Comparison of ENCODE assay signal across 9 cellular contexts in the genomic region with DNA sequence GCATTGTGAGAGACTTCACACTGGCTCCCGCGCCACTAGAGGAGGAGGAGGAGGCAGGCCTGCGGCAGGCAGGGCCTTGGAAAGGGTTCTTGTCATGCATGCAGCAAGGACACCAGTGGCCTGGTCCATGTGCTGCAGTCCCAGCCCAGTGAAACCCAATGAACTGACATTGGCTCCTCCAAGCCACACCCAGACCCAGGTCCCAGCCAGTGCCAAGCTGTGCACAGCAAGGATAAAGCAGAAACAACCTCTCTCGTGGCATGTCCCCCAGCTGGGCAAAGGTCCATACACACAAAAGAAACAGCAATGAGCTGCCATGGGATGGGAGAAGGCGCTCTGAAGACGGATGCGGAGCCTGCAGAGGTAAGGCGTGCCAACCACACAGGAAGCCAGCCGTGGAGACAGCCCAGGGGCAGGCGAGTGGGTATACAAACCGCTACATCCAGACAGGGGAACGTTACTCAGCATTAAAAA.
DNase-seq lines count a peak whose midpoint lies in the region; ATAC-seq, FAIRE-seq and TF ChIP-seq lines count a peak whose summit lies in the region.
"Had no signal": no experiment of that assay in that cellular context is flagged by ENCODE, and none has a peak within 500 bp of the region (broad histone marks: within the 10 kb centered on the region; RNA-seq: fewer than 3 reads in every experiment).

No MANE protein-coding gene starts in this region.

- H3K4me1 ChIP-seq in right lobe of liver, result no peaks in the 10 kb centered on the region
- H3K4me1 ChIP-seq in HepG2 (ENCODE audit: insufficient read depth, low read length), result no peaks in the 10 kb centered on the region
- H3K4me1 ChIP-seq in upper lobe of right lung, result no peaks in the 10 kb centered on the region

- no peak overlapping the region for H3K4me2 ChIP-seq in HepG2 (ENCODE audit: low read depth, low read length)

- H2AFZ ChIP-seq in HepG2 (ENCODE audit: low read length), result no peak overlapping the region

- CTCF ChIA-PET in HepG2 (lab: Yijun Ruan, JAX; ENCODE audit: low intra/inter-chr PET ratio, low total read pairs), result no interaction called here

- H3K9me3 ChIP-seq in right lobe of liver (no peaks in the 10 kb centered on the region), HepG2 (ENCODE audit: low read length) (no peaks in the 10 kb centered on the region), upper lobe of right lung (no peaks in the 10 kb centered on the region)

- no peak overlapping the region for H3K27ac ChIP-seq in right lobe of liver
- no peak overlapping the region for H3K27ac ChIP-seq in HepG2 (ENCODE audit: extremely low read length, insufficient read depth, low read length)
- H3K27ac ChIP-seq in upper lobe of right lung, result no peak overlapping the region

- H4K20me1 ChIP-seq in HepG2 (ENCODE audit: insufficient read depth, low read length), result no peaks in the 10 kb centered on the region

- no peak for DNase-seq in right lobe of liver
- no peak for DNase-seq in HepG2 (ENCODE audit: low spot score)
- peak; percentile 73 for DNase-seq in activated CD8-positive, alpha-beta memory T cell treated with anti-CD3 and anti-CD28 coated beads, Interleukin-2, amount 50 U/mL, for 48 hours
- peak; percentile 20 for DNase-seq in kidney glomerular epithelial cell (lab: John Stamatoyannopoulos, UW)
- DNase-seq in upper lobe of right lung, result no peak
- DNase-seq in foreskin fibroblast, result no peak
- no peak for DNase-seq in NCI-H510A treated with DMSO at 0.1 percent for 48 hours (lab: John Stamatoyannopoulos, UW)

- no peak overlapping the region for H3K9ac ChIP-seq in HepG2 (ENCODE audit: insufficient read depth, low read depth, low read length)

- ATAC-seq in right lobe of liver, result peak in 3 of 4 donors; percentile 20 to 50 (median 45)
- no peak for ATAC-seq in HepG2
- ATAC-seq in upper lobe of right lung, result peak; percentile 47
- ATAC-seq in HG03025 (IDR thresholded peaks at IDR 0.05; ENCODE audit: low FRiP score, unreplicated experiment), result no peak

- 53% methylated on average over 6 of the region's 12 CpGs for WGBS in right lobe of liver (ENCODE audit: insufficient coverage, low coverage, low lambda C conversion rate, missing lambda C conversion rate)
- WGBS in HepG2 (ENCODE audit: low lambda C conversion rate), result 41% methylated on average over 9 of the region's 12 CpGs

- TF ChIP-seq EP300 in HepG2 (IDR thresholded peaks at IDR 0.05; ENCODE audit: low read depth in 2 of 2, low read length in 2 of 2) (no peak), HepG2 (CRISPR knock-in tag; IDR thresholded peaks at IDR 0.05; ENCODE audit: borderline replicate concordance) (no peak)

- intact Hi-C loops in right lobe of liver (cut with DNase I) (no loop called here), HepG2 (cut with micrococcal nuclease; ENCODE audit: unreplicated experiment) (no loop called here), upper lobe of right lung (cut with DNase I) (no loop called here)

- H3K36me3 ChIP-seq in right lobe of liver (no peaks in the 10 kb centered on the region), HepG2 (replicated peaks in 1 of 2; ENCODE audit: control insufficient read depth in 1 of 2, insufficient read depth in 2 of 2, low read length in 2 of 2) (no peaks in the 10 kb centered on the region), upper lobe of right lung (no peaks in the 10 kb centered on the region)

- no peak for TF ChIP-seq CTCF in right lobe of liver (IDR thresholded peaks at IDR 0.05)
- no peak for TF ChIP-seq CTCF in HepG2 (CRISPR knock-in tag; IDR thresholded peaks at IDR 0.05)
- no peak for TF ChIP-seq CTCF in upper lobe of right lung (IDR thresholded peaks at IDR 0.05)
- TF ChIP-seq CTCF in foreskin fibroblast (IDR thresholded peaks at IDR 0.05; ENCODE audit: low read depth, low read length), result no peak

- no peak for TF ChIP-seq POLR2A in right lobe of liver (IDR thresholded peaks at IDR 0.05)
- TF ChIP-seq POLR2A in HepG2 (IDR thresholded peaks at IDR 0.05; ENCODE audit: insufficient read depth in 1 of 2, low read depth in 2 of 2, low read length in 2 of 2), result no peak

- H3K27me3 ChIP-seq in right lobe of liver (no peaks in the 10 kb centered on the region), HepG2 (ENCODE audit: control insufficient read depth in 1 of 2, insufficient read depth in 2 of 2, low read length in 2 of 2) (no peaks in the 10 kb centered on the region), upper lobe of right lung (no peaks in the 10 kb centered on the region)

- TF ChIP-seq RAD21 in HepG2 (CRISPR knock-in tag; IDR thresholded peaks at IDR 0.05), result no peak

- POLR2A ChIA-PET in HepG2 (lab: Yijun Ruan, JAX), result no interaction called here

- BruUV-seq in HepG2 (replicated peaks; lab: Mats Ljungman, UMichigan), result no TSS peak

- H3K4me3 ChIP-seq in right lobe of liver (no peak overlapping the region), HepG2 (replicated peaks in 1 of 3; ENCODE audit: insufficient read depth in 1 of 3, low read depth in 2 of 3, low read length in 3 of 3) (no peak overlapping the region), upper lobe of right lung (no peak overlapping the region), foreskin fibroblast (ENCODE audit: low read depth in 1 of 2, low read length in 2 of 2) (no peak overlapping the region)

- in situ Hi-C loops in HepG2 (cut with HindIII; ENCODE audit: extremely low pct_ligation_motif_present, low pct_unique_long_range_greater_than_20kb), result no loop called here

- no peak for FAIRE-seq in HepG2 (lab: Jason Lieb, UNC)
- FAIRE-seq: A204.1 had no signal

- no peaks in the 10 kb centered on the region for H3K79me2 ChIP-seq in HepG2 (ENCODE audit: insufficient read depth, low read length)

TF ChIP-seq in HepG2, 621 proteins besides CTCF, POLR2A, EP300 and RAD21 (continues in another document):
- TF ChIP-seq ZSCAN9 (CRISPR knock-in tag; IDR thresholded peaks at IDR 0.05; ENCODE audit: borderline replicate concordance), result no peak
- no peak for TF ChIP-seq FOXK2 (IDR thresholded peaks at IDR 0.05)
- TF ChIP-seq, protein P1, sequence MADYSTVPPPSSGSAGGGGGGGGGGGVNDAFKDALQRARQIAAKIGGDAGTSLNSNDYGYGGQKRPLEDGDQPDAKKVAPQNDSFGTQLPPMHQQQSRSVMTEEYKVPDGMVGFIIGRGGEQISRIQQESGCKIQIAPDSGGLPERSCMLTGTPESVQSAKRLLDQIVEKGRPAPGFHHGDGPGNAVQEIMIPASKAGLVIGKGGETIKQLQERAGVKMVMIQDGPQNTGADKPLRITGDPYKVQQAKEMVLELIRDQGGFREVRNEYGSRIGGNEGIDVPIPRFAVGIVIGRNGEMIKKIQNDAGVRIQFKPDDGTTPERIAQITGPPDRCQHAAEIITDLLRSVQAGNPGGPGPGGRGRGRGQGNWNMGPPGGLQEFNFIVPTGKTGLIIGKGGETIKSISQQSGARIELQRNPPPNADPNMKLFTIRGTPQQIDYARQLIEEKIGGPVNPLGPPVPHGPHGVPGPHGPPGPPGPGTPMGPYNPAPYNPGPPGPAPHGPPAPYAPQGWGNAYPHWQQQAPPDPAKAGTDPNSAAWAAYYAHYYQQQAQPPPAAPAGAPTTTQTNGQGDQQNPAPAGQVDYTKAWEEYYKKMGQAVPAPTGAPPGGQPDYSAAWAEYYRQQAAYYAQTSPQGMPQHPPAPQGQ (CRISPR knock-in tag; IDR thresholded peaks at IDR 0.05; ENCODE audit: borderline replicate concordance), result no peak
- TF ChIP-seq, protein P2, sequence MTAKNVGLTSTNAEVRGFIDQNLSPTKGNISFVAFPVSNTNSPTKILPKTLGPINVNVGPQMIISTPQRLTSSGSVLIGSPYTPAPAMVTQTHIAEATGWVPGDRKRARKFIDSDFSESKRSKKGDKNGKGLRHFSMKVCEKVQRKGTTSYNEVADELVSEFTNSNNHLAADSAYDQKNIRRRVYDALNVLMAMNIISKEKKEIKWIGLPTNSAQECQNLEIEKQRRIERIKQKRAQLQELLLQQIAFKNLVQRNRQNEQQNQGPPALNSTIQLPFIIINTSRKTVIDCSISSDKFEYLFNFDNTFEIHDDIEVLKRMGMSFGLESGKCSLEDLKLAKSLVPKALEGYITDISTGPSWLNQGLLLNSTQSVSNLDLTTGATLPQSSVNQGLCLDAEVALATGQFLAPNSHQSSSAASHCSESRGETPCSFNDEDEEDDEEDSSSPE (CRISPR knock-in tag; IDR thresholded peaks at IDR 0.05), result no peak
- TF ChIP-seq, protein P3, sequence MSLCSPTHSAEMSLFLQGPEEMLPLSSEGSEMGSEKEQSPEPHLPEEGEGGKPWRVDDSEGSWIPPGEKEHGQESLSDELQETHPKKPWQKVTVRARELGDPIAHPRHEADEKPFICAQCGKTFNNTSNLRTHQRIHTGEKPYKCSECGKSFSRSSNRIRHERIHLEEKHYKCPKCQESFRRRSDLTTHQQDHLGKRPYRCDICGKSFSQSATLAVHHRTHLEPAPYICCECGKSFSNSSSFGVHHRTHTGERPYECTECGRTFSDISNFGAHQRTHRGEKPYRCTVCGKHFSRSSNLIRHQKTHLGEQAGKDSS (CRISPR knock-in tag; IDR thresholded peaks at IDR 0.05; ENCODE audit: borderline replicate concordance, low read depth), result no peak
- TF ChIP-seq SMAD9 (CRISPR knock-in tag; IDR thresholded peaks at IDR 0.05), result no peak
- TF ChIP-seq ATF7-NPFF (CRISPR knock-in tag; IDR thresholded peaks at IDR 0.05; ENCODE audit: low read depth), result no peak
- TF ChIP-seq KAT7 (CRISPR knock-in tag; IDR thresholded peaks at IDR 0.05; ENCODE audit: borderline replicate concordance), result no peak
- TF ChIP-seq, protein P4, sequence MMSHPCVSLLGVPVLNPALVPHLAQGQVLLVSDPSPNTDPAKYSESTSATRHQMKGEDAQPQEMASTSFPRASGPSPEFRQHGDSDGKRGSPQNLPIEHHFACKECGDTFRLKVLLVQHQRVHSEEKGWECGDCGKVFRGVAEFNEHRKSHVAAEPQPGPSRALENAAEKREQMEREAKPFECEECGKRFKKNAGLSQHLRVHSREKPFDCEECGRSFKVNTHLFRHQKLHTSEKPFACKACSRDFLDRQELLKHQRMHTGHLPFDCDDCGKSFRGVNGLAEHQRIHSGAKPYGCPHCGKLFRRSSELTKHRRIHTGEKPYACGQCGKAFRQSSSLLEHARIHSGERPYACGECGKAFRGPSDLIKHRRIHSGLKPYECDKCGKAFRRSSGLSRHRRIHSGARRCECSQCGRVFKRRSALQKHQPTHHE (CRISPR knock-in tag; IDR thresholded peaks at IDR 0.05; ENCODE audit: borderline replicate concordance), result no peak
- no peak for TF ChIP-seq ZNF879 (CRISPR knock-in tag; IDR thresholded peaks at IDR 0.05)
- no peak for TF ChIP-seq STAT5B (CRISPR knock-in tag; IDR thresholded peaks at IDR 0.05)
- no peak for TF ChIP-seq ZNF34 (CRISPR knock-in tag; IDR thresholded peaks at IDR 0.05; ENCODE audit: borderline replicate concordance)
- no peak for TF ChIP-seq MAZ (IDR thresholded peaks at IDR 0.05; ENCODE audit: borderline replicate concordance, low read depth, low read length)
- no peak for TF ChIP-seq MAZ (CRISPR knock-in tag; IDR thresholded peaks at IDR 0.05; ENCODE audit: low read depth)

Comparison
In these comparisons a context has a peak if more than half of its experiments do, and no peak if none do; other contexts are left out.
1. ATAC-seq: peak in right lobe of liver (3 of 4) and upper lobe of right lung (single experiment); none in HepG2 (single experiment) and HG03025 (single experiment).
2. DNase-seq: peak in activated CD8-positive, alpha-beta memory T cell treated with anti-CD3 and anti-CD28 coated beads, Interleukin-2, amount 50 U/mL, for 48 hours (single experiment) and kidney glomerular epithelial cell (single experiment); none in right lobe of liver (0 of 3), HepG2 (single experiment), upper lobe of right lung (single experiment), foreskin fibroblast (0 of 2) and NCI-H510A treated with DMSO at 0.1 percent for 48 hours (single experiment).